In genomic region chr1:63717511-63718120, GRCh38 we compare ENCODE assay signal across 22 cellular contexts. TPM values are rescaled to one million over a fixed set of nuclear protein-coding genes. Genes with fewer than 3 reads are reported as not detected.
"Had no signal": no experiment of that assay in that cellular context is flagged by ENCODE, and none has a peak within 500 bp of the region (broad histone marks: within the 10 kb centered on the region; RNA-seq: fewer than 3 reads in every experiment).

No MANE protein-coding gene starts in this region.

- ATAC-seq: activated CD4-positive, alpha-beta T cell treated with anti-CD3 and anti-CD28 coated beads for 36 hours; activated T-helper 17 cell treated with anti-CD3 and anti-CD28 coated beads, Interleukin-2, amount 50 U/mL, for 72 hours had no signal

- H3K36me3 ChIP-seq: WERI-Rb-1 had no signal

- H2AFZ ChIP-seq: PC-9 had no signal

- DNase-seq: activated CD4-positive, alpha-beta memory T cell treated with anti-CD3 and anti-CD28 coated beads, Interleukin-2, amount 10 ng/mL, durations not matched to agents 7 days and 5 days; activated CD4-positive, alpha-beta T cell treated with anti-CD3 and anti-CD28 coated beads for 36 hours; activated CD4-positive, alpha-beta T cell treated with anti-CD3 and anti-CD28 coated beads, Interleukin-2, amount 50 U/mL, for 1 hour; activated gamma-delta T cell; activated naive CD4-positive, alpha-beta T cell treated with anti-CD3 and anti-CD28 coated beads for 36 hours; activated T-cell treated with anti-CD3 and anti-CD28 coated beads for 4 hours; activated T-cell treated with anti-CD3 and anti-CD28 coated beads, Interleukin-2, amount 50 U/mL, for 48 hours; Karpas-422; NCI-H1105 treated with DMSO at 0.1 percent for 48 hours; NCI-H146; NCI-H187 treated with DMSO at 0.1 percent for 48 hours; NCI-H2081 treated with DMSO at 0.1 percent for 48 hours; NCI-H345; NCI-H510A; NCI-H526 treated with DMSO at 0.1 percent for 48 hours; PC-9; SIG-M5; T-helper 1 cell; WERI-Rb-1 had no signal

- H3K4me3 ChIP-seq: PC-9 had no signal

- H3K4me2 ChIP-seq: PC-9 had no signal

- H3K27ac ChIP-seq: PC-9, WERI-Rb-1 had no signal

RNA-seq across cellular contexts. Expression of gene ROR1, which starts 56.2 kb away (rescaled TPM):
- total RNA-seq: activated CD8-positive, alpha-beta memory T cell treated with anti-CD3 and anti-CD28 coated beads for 36 hours; T-helper 2 cell treated with Interferon-gamma antibody and Interleukin-4, amounts not matched to agents 100 ng/mL and 5 ng/mL, for 36 hours had no signal
